11 cellular contexts compared by ENCODE assay signal in the genomic region with DNA sequence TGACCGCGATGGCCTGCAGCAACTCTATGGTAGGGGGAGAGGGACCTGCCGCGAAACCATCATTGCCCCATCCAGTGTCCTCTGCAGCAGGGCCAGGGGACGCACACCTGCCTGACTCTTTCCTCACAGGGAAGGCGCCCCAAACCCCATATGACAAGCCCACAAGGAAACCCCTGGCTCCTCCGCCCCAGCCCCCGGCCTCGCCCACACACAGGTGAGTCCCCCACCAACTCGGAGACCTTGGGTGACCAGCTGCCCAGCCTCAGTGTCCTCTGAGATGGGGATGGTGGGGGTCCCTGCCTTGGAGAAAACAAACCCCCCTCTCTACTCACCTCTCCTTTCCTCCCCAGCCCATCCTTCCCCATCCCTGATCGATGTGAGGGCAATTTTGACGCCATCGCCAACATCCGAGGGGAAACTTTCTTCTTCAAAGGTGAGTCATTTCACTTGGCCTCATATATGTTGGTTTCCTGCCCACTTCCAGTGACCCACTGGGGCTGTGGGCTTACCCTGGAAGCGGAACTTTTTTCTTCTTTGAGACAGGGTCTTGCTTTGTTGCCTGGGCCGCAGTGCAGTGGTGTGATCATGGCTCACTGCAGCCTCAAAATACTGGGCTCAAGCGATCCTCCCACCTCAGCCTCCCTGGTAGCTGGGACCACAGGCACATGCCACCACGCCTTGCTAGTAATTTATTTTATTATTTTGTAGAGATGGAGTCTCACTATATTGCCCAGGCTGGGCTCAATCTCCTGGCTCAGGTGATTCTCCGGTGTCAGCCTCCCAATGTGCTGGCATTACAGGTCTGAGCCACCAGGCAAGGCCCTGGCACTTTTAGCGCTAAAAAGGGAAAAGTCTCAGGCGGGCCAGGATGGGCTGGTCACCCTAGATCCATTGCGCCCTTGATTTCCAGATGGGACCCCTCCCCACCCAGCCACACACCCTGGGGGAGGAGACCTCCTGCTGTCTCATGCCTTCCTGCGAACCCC. TPM values are rescaled to one million over a fixed set of nuclear protein-coding genes. Genes with fewer than 3 reads are reported as not detected.
DNase-seq lines count a peak whose midpoint lies in the region; ATAC-seq and FAIRE-seq lines count a peak whose summit lies in the region.
"Had no signal": no experiment of that assay in that cellular context is flagged by ENCODE, and none has a peak within 500 bp of the region (broad histone marks: within the 10 kb centered on the region; RNA-seq: fewer than 3 reads in every experiment).

No MANE protein-coding gene starts in this region.

- no peak for FAIRE-seq in urothelium cell line (lab: Jason Lieb, UNC)

- H3K4ac ChIP-seq in mesenchymal stem cell (ENCODE audit: low read depth in 1 of 2, low read length in 2 of 2) = no peak overlapping the region

- no peak overlapping the region for H3K14ac ChIP-seq in mesenchymal stem cell (ENCODE audit: low read length in 2 of 2)

- H4K8ac ChIP-seq in mesenchymal stem cell (ENCODE audit: low read length) = no peak overlapping the region

- H3K4me3 ChIP-seq in adipocyte (ENCODE audit: low read length) (no peak overlapping the region), mesenchymal stem cell (ENCODE audit: insufficient read depth in 1 of 2, low read depth in 1 of 2, low read length in 2 of 2) (no peak overlapping the region)

- H3K27ac Mint-ChIP-seq in stimulated activated naive CD8-positive, alpha-beta T cell treated with anti-CD3 and anti-CD28 coated beads, Interleukin-15, Interleukin-2, amounts not matched to agents 100 ng/mL and 50 ng/mL, for 24 hours = peak overlapping the region; percentile 17

- no peaks in the 10 kb centered on the region for H3K27me3 Mint-ChIP-seq in stimulated activated naive CD8-positive, alpha-beta T cell treated with anti-CD3 and anti-CD28 coated beads, Interleukin-15, Interleukin-2, amounts not matched to agents 100 ng/mL and 50 ng/mL, for 24 hours

- DNase-seq in stimulated activated naive CD8-positive, alpha-beta T cell treated with anti-CD3 and anti-CD28 coated beads, Interleukin-15, Interleukin-2, amounts not matched to agents 100 U/mL and 50 U/mL, for 24 hours = no peak
- DNase-seq in adipocyte (ENCODE audit: low read depth) (no peak), mesenchymal stem cell (no peak), inferior parietal cortex (ENCODE audit: extremely low spot score) (no peak), urothelium cell line (ENCODE audit: low spot score) (no peak), caudate nucleus (lab: John Stamatoyannopoulos, UW) (no peak), NCI-H345 (lab: John Stamatoyannopoulos, UW) (no peak)
- DNase-seq: DMS 273 treated with DMSO at 0.1 percent for 48 hours, foreskin keratinocyte had no signal

- H3K9ac ChIP-seq in adipocyte (ENCODE audit: low read length) = peak overlapping the region; percentile 93
- H3K9ac ChIP-seq in mesenchymal stem cell (ENCODE audit: low read length) = no peak overlapping the region

- 96% methylated on average over 21 of the region's 23 CpGs for WGBS in mesenchymal stem cell

- H3K4me1 ChIP-seq in adipocyte (ENCODE audit: control insufficient read depth, insufficient read depth, low read length) (peaks cover 8% of the 10 kb centered on the region), mesenchymal stem cell (ENCODE audit: control insufficient read depth, insufficient read depth, low read depth, low read length) (peaks cover 17% of the 10 kb centered on the region)
- H3K4me1 ChIP-seq: foreskin keratinocyte had no signal

- H2AFZ ChIP-seq in mesenchymal stem cell (ENCODE audit: low read depth, low read length) = no peak overlapping the region

- no peaks in the 10 kb centered on the region for H3K9me3 Mint-ChIP-seq in stimulated activated naive CD8-positive, alpha-beta T cell treated with anti-CD3 and anti-CD28 coated beads, Interleukin-15, Interleukin-2, amounts not matched to agents 100 ng/mL and 50 ng/mL, for 24 hours

- H2BK15ac ChIP-seq in mesenchymal stem cell (ENCODE audit: low read depth, poor library complexity, severe bottlenecking) = peak overlapping the region; percentile 65

- H3K4me1 Mint-ChIP-seq in stimulated activated naive CD8-positive, alpha-beta T cell treated with anti-CD3 and anti-CD28 coated beads, Interleukin-15, Interleukin-2, amounts not matched to agents 100 ng/mL and 50 ng/mL, for 24 hours (ENCODE audit: low read depth) = peaks cover 53% of the 10 kb centered on the region

- no peak overlapping the region for H2BK12ac ChIP-seq in mesenchymal stem cell (ENCODE audit: low read length in 2 of 2)

- H3K36me3 ChIP-seq in adipocyte (ENCODE audit: control insufficient read depth, insufficient read depth, low read length, severe bottlenecking) (no peaks in the 10 kb centered on the region), mesenchymal stem cell (ENCODE audit: control insufficient read depth in 1 of 2, insufficient read depth in 2 of 2, low read depth in 1 of 2, low read length in 2 of 2) (peaks cover 0 to 15% of the 10 kb centered on the region in 2 experiments)
- H3K36me3 ChIP-seq: SJSA1 had no signal

- H3K27me3 ChIP-seq in adipocyte (replicated peaks; ENCODE audit: control insufficient read depth, insufficient read depth, low read length) (no peaks in the 10 kb centered on the region), mesenchymal stem cell (ENCODE audit: control insufficient read depth in 1 of 2, insufficient read depth in 1 of 2, low read length in 2 of 2) (no peaks in the 10 kb centered on the region)
- H3K27me3 ChIP-seq: foreskin keratinocyte, SJSA1 had no signal

- H3K9me3 ChIP-seq in adipocyte (ENCODE audit: control insufficient read depth, low read length) (no peaks in the 10 kb centered on the region), mesenchymal stem cell (ENCODE audit: control insufficient read depth, low read length) (no peaks in the 10 kb centered on the region)
- H3K9me3 ChIP-seq: SJSA1 had no signal

- no peak overlapping the region for H2BK120ac ChIP-seq in mesenchymal stem cell (ENCODE audit: low read depth, low read length)

- H3K27ac ChIP-seq in mesenchymal stem cell (ENCODE audit: low read length, poor library complexity, severe bottlenecking) (no peak overlapping the region), caudate nucleus (ENCODE audit: low read depth, low read length) (no peak overlapping the region)
- H3K27ac ChIP-seq: foreskin keratinocyte, SJSA1 had no signal

- no peak overlapping the region for H2AK5ac ChIP-seq in mesenchymal stem cell (ENCODE audit: low read length, severe bottlenecking)

- no peak for ATAC-seq in stimulated activated naive CD8-positive, alpha-beta T cell treated with anti-CD3 and anti-CD28 coated beads, Interleukin-15, Interleukin-2, amounts not matched to agents 100 U/mL and 50 U/mL, for 24 hours

- H2BK5ac ChIP-seq in mesenchymal stem cell (ENCODE audit: low read depth, low read length, poor library complexity, severe bottlenecking) = no peak overlapping the region

- no peak overlapping the region for H3K18ac ChIP-seq in mesenchymal stem cell (ENCODE audit: low read depth in 1 of 2, low read length in 2 of 2)

- H3K4me2 ChIP-seq in mesenchymal stem cell (ENCODE audit: low read length, poor library complexity, severe bottlenecking) = no peak overlapping the region

- peaks cover 9% of the 10 kb centered on the region for H3K36me3 Mint-ChIP-seq in stimulated activated naive CD8-positive, alpha-beta T cell treated with anti-CD3 and anti-CD28 coated beads, Interleukin-15, Interleukin-2, amounts not matched to agents 100 ng/mL and 50 ng/mL, for 24 hours (ENCODE audit: low read depth)

- no peak overlapping the region for H3K23ac ChIP-seq in mesenchymal stem cell (ENCODE audit: low read length in 2 of 2)

- no peaks in the 10 kb centered on the region for H3K79me1 ChIP-seq in mesenchymal stem cell (replicated peaks; ENCODE audit: low read length, poor library complexity, severe bottlenecking)

- no peak overlapping the region for H4K91ac ChIP-seq in mesenchymal stem cell (ENCODE audit: low read length)

- peak overlapping the region; percentile 47 for H3K4me3 Mint-ChIP-seq in stimulated activated naive CD8-positive, alpha-beta T cell treated with anti-CD3 and anti-CD28 coated beads, Interleukin-15, Interleukin-2, amounts not matched to agents 100 ng/mL and 50 ng/mL, for 24 hours

RNA-seq across cellular contexts. Expression of gene IL32, which starts 8.0 kb away (rescaled TPM):
- 5.7 TPM for polyA plus RNA-seq in mesenchymal stem cell (2013, experiment 1 of 2)
- 5.9 TPM for polyA plus RNA-seq in mesenchymal stem cell (2013, experiment 2 of 2)

RNA-seq across cellular contexts. Expression of gene MMP25, which starts 11.1 kb away (rescaled TPM):
- polyA plus RNA-seq in mesenchymal stem cell (2013, experiment 1 of 2) = 0.01 TPM
- 0.01 TPM for polyA plus RNA-seq in mesenchymal stem cell (2013, experiment 2 of 2)

RNA-seq across cellular contexts. Expression of gene BICDL2, which starts 20.7 kb away (rescaled TPM):
- not detected for polyA plus RNA-seq in mesenchymal stem cell (2013, experiment 1 of 2)
- not detected for polyA plus RNA-seq in mesenchymal stem cell (2013, experiment 2 of 2)

RNA-seq across cellular contexts. Expression of gene THOC6, which starts 33.6 kb away (rescaled TPM):
- 11.3 TPM for polyA plus RNA-seq in mesenchymal stem cell (2013, experiment 1 of 2)
- polyA plus RNA-seq in mesenchymal stem cell (2013, experiment 2 of 2) = 11.1 TPM

RNA-seq across cellular contexts. Expression of gene HCFC1R1, which starts 33.7 kb away (rescaled TPM):
- polyA plus RNA-seq in mesenchymal stem cell (2013, experiment 1 of 2) = 159 TPM
- 165 TPM for polyA plus RNA-seq in mesenchymal stem cell (2013, experiment 2 of 2)
